ENCODE assay signal across 24 cellular contexts in genomic region chr1:67680486-67680885, GRCh38. TPM values are rescaled to one million over a fixed set of nuclear protein-coding genes. Genes with fewer than 3 reads are reported as not detected.
DNase-seq lines count a peak whose midpoint lies in the region; ATAC-seq and TF ChIP-seq lines count a peak whose summit lies in the region.
"Had no signal": no experiment of that assay in that cellular context is flagged by ENCODE, and none has a peak within 500 bp of the region (broad histone marks: within the 10 kb centered on the region; RNA-seq: fewer than 3 reads in every experiment).

No MANE protein-coding gene starts in this region.

- H3K4me1 Mint-ChIP-seq in stimulated activated memory B cell treated with anti-CD40 and anti-IgM and Interleukin-4, amounts not matched to agents 10 μg/mL and 1 μg/mL and 100 μg/mL, for 72 hours = peaks cover 14% of the 10 kb centered on the region

- peak overlapping the region; percentile 55; the same call in 1 of the 2 replicates for H3K27ac ChIP-seq in Panc1 (ENCODE audit: low read length)
- no peak overlapping the region for H3K27ac ChIP-seq in A673 (ENCODE audit: low read depth, low read length, poor library complexity, severe bottlenecking)
- H3K27ac ChIP-seq: SK-N-MC had no signal

- DNase-seq in EL (peak; percentile 42), HCEC 1CT (peak; percentile 18), Panc1 (ENCODE audit: low read depth, low spot score) (no peak), epithelial cell of esophagus (ENCODE audit: low read depth) (peak; percentile 45), A673 (ENCODE audit: low spot score) (no peak), KG1 (lab: John Stamatoyannopoulos, UW) (no peak)
- DNase-seq: CD4-positive, CD25-positive, alpha-beta regulatory T cell; DMS 273 treated with DMSO at 0.1 percent for 48 hours; DND-41; GOT3; NCI-H1105; NCI-H146; NCI-H2029 treated with DMSO at 0.1 percent for 48 hours; NCI-H345; NCI-H524; NCI-H774; NK-92 treated with Interleukin-12 subunit alpha and Interleukin-12 subunit beta, amount 100 ng/mL, for 24 hours; SHP77 treated with DMSO at 0.1 percent for 48 hours; SW 1271 had no signal

- POLR2A ChIA-PET in Panc1 (lab: Charles Lee) = interaction anchor here (0.5 kb wide), 1 partner anchor 108 kb away, joined by 3 read pairs; no protein-coding TSS in a partner anchor
- POLR2A ChIA-PET in A673 (lab: Charles Lee; ENCODE audit: low non-redundant PET) = no interaction called here

- no peak overlapping the region for H3K4me3 Mint-ChIP-seq in stimulated activated memory B cell treated with anti-CD40 and anti-IgM and Interleukin-4, amounts not matched to agents 10 μg/mL and 1 μg/mL and 100 μg/mL, for 72 hours

- no peaks in the 10 kb centered on the region for H3K36me3 Mint-ChIP-seq in stimulated activated memory B cell treated with anti-CD40 and anti-IgM and Interleukin-4, amounts not matched to agents 10 μg/mL and 1 μg/mL and 100 μg/mL, for 72 hours
- H3K36me3 Mint-ChIP-seq: CD4-positive, CD25-positive, alpha-beta regulatory T cell had no signal

- CTCF ChIA-PET in Panc1 (lab: Charles Lee) = no interaction called here
- CTCF ChIA-PET in A673 (lab: Charles Lee) = no interaction called here

- H3K9me3 ChIP-seq in Panc1 (ENCODE audit: control insufficient read depth, insufficient read depth, low read depth, low read length) (no peaks in the 10 kb centered on the region), A673 (ENCODE audit: low read depth, low read length, poor library complexity, severe bottlenecking) (no peaks in the 10 kb centered on the region)
- H3K9me3 ChIP-seq: A549 had no signal

- TF ChIP-seq CTCF in Panc1 (IDR thresholded peaks at IDR 0.05) (no peak), epithelial cell of esophagus (IDR thresholded peaks at IDR 0.05; ENCODE audit: insufficient read depth, low read depth, low read length, missing control alignments) (no peak), A673 (conservative IDR thresholded peaks at IDR 0.05; ENCODE audit: low read depth, low read length) (no peak)

- ATAC-seq in Panc1 = no peak
- no peak for ATAC-seq in stimulated activated memory B cell treated with anti-CD40 and anti-IgM and Interleukin-4, amounts not matched to agents 10 μg/mL and 1 μg/mL and 100 μg/mL, for 72 hours
- ATAC-seq in HG02973 (IDR thresholded peaks at IDR 0.05; ENCODE audit: unreplicated experiment) = no peak
- ATAC-seq: A549, K562 had no signal

- no peak overlapping the region for H3K4me3 ChIP-seq in Panc1 (ENCODE audit: low read depth in 2 of 2, low read length in 2 of 2)
- H3K4me3 ChIP-seq in epithelial cell of esophagus (ENCODE audit: low read length) = no peak overlapping the region
- no peak overlapping the region for H3K4me3 ChIP-seq in A673 (ENCODE audit: low read depth, low read length, poor library complexity, severe bottlenecking)
- H3K4me3 ChIP-seq: A549, K562, SK-N-MC had no signal

- no peak overlapping the region for H3K27ac Mint-ChIP-seq in stimulated activated memory B cell treated with anti-CD40 and anti-IgM and Interleukin-4, amounts not matched to agents 10 μg/mL and 1 μg/mL and 100 μg/mL, for 72 hours

- H3K27me3 Mint-ChIP-seq in stimulated activated memory B cell treated with anti-CD40 and anti-IgM and Interleukin-4, amounts not matched to agents 10 μg/mL and 1 μg/mL and 100 μg/mL, for 72 hours = no peaks in the 10 kb centered on the region

- H3K36me3 ChIP-seq in Panc1 (ENCODE audit: control insufficient read depth, insufficient read depth, low read length) (peaks cover 2% of the 10 kb centered on the region; the same call in 1 of the 2 replicates), A673 (ENCODE audit: insufficient read depth, low read length, poor library complexity, severe bottlenecking) (no peaks in the 10 kb centered on the region)

- in situ Hi-C loops in Panc1 (cut with HindIII; ENCODE audit: low pct_unique_long_range_greater_than_20kb, low sequenced_read_pairs) = no loop called here

- H3K4me1 ChIP-seq in Panc1 (ENCODE audit: control insufficient read depth, insufficient read depth, low read length) (peaks cover 42% of the 10 kb centered on the region), A673 (ENCODE audit: insufficient read depth, low read length, poor library complexity, severe bottlenecking) (peaks cover 12% of the 10 kb centered on the region)

- no TSS peak for BruUV-seq in Panc1 (replicated peaks; lab: Mats Ljungman, UMichigan)
- no TSS peak for BruUV-seq in A673 (replicated peaks; lab: Mats Ljungman, UMichigan)

- H3K27me3 ChIP-seq in Panc1 (ENCODE audit: control insufficient read depth, insufficient read depth, low read length) (no peaks in the 10 kb centered on the region), A673 (replicated peaks; ENCODE audit: insufficient read depth, low read depth, low read length, poor library complexity) (no peaks in the 10 kb centered on the region)

- intact Hi-C loops in Panc1 (cut with micrococcal nuclease; ENCODE audit: unreplicated experiment) (loop anchor here (5.0 to 10.0 kb wide), 2 partner anchors 33 to 146 kb away; no protein-coding TSS in a partner anchor), A673 (cut with micrococcal nuclease; ENCODE audit: unreplicated experiment) (loop anchor here (10.0 kb wide), 1 partner anchor 154 kb away; the partner anchor contains the start of gene GNG12)

- H3K9me3 Mint-ChIP-seq in stimulated activated memory B cell treated with anti-CD40 and anti-IgM and Interleukin-4, amounts not matched to agents 10 μg/mL and 1 μg/mL and 100 μg/mL, for 72 hours = no peaks in the 10 kb centered on the region
- H3K9me3 Mint-ChIP-seq: CD4-positive, CD25-positive, alpha-beta regulatory T cell had no signal

RNA-seq across cellular contexts. Expression of gene GADD45A, which starts 4.5 kb away (rescaled TPM):
- total RNA-seq in Panc1 (2021; ENCODE audit: unreplicated experiment) (106 TPM), A673 (2021) (34.7 and 39.7 TPM in 2 replicates)
- 91.6 TPM for polyA plus RNA-seq in Panc1 (2012; ENCODE audit: insufficient read length)

Comparison
In these comparisons a context has a peak if more than half of its experiments do, and no peak if none do; other contexts are left out.
1. DNase-seq: peak in EL (single experiment), HCEC 1CT (single experiment) and epithelial cell of esophagus (single experiment); none in Panc1 (single experiment), A673 (single experiment) and KG1 (single experiment).